ENCODE assay signal across 1 cellular context in the genomic region with DNA sequence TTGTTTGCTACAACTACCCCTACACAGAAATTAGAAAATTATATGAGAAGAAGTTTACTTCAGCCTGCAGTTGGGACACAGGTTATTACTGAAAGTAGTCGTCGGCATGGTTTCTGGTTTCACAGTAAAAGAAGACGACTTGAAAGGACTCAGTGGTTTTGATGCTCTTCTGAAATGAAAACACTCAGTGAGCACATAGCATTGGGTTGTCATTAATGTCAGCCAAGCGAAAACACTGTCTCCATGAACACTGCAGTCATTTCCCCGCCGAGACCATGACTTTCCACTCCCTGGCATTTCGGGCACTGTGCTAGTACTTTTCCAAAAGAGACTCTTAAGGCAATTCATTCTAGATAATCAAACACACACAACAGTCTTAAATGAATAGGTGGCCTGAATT.
TF ChIP-seq lines count a peak whose summit lies in the region.

No MANE protein-coding gene starts in this region.

TF ChIP-seq in GM12878, 131 proteins besides CTCF, POLR2A, EP300 and RAD21 (continued from another document and continues in another):
- TF ChIP-seq, protein P1, sequence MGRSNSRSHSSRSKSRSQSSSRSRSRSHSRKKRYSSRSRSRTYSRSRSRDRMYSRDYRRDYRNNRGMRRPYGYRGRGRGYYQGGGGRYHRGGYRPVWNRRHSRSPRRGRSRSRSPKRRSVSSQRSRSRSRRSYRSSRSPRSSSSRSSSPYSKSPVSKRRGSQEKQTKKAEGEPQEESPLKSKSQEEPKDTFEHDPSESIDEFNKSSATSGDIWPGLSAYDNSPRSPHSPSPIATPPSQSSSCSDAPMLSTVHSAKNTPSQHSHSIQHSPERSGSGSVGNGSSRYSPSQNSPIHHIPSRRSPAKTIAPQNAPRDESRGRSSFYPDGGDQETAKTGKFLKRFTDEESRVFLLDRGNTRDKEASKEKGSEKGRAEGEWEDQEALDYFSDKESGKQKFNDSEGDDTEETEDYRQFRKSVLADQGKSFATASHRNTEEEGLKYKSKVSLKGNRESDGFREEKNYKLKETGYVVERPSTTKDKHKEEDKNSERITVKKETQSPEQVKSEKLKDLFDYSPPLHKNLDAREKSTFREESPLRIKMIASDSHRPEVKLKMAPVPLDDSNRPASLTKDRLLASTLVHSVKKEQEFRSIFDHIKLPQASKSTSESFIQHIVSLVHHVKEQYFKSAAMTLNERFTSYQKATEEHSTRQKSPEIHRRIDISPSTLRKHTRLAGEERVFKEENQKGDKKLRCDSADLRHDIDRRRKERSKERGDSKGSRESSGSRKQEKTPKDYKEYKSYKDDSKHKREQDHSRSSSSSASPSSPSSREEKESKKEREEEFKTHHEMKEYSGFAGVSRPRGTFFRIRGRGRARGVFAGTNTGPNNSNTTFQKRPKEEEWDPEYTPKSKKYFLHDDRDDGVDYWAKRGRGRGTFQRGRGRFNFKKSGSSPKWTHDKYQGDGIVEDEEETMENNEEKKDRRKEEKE (IDR thresholded peaks at IDR 0.05) = no peak
- TF ChIP-seq POLR2AphosphoS2 (IDR thresholded peaks at IDR 0.05; ENCODE audit: low read depth, low read length) = no peak
- TF ChIP-seq RCOR1 (conservative IDR thresholded peaks at IDR 0.05; ENCODE audit: low read depth, low read length) = no peak
- TF ChIP-seq ELK1 (IDR thresholded peaks at IDR 0.05; ENCODE audit: low read depth, low read length) = no peak
- no peak for TF ChIP-seq NR2C2 (IDR thresholded peaks at IDR 0.05; ENCODE audit: borderline replicate concordance, control insufficient read depth, insufficient read length, low read depth)
- TF ChIP-seq CBX5 (IDR thresholded peaks at IDR 0.05; ENCODE audit: low read depth) = no peak
- TF ChIP-seq RB1 (IDR thresholded peaks at IDR 0.05; ENCODE audit: borderline replicate concordance) = 0 out of 2 replicates have a peak, but pooled peaks have one; percentile 45
- TF ChIP-seq, protein P2, sequence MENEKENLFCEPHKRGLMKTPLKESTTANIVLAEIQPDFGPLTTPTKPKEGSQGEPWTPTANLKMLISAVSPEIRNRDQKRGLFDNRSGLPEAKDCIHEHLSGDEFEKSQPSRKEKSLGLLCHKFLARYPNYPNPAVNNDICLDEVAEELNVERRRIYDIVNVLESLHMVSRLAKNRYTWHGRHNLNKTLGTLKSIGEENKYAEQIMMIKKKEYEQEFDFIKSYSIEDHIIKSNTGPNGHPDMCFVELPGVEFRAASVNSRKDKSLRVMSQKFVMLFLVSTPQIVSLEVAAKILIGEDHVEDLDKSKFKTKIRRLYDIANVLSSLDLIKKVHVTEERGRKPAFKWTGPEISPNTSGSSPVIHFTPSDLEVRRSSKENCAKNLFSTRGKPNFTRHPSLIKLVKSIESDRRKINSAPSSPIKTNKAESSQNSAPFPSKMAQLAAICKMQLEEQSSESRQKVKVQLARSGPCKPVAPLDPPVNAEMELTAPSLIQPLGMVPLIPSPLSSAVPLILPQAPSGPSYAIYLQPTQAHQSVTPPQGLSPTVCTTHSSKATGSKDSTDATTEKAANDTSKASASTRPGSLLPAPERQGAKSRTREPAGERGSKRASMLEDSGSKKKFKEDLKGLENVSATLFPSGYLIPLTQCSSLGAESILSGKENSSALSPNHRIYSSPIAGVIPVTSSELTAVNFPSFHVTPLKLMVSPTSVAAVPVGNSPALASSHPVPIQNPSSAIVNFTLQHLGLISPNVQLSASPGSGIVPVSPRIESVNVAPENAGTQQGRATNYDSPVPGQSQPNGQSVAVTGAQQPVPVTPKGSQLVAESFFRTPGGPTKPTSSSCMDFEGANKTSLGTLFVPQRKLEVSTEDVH (IDR thresholded peaks at IDR 0.05; ENCODE audit: low read depth, partially characterized antibody) = no peak
- no peak for TF ChIP-seq SMAD5 (IDR thresholded peaks at IDR 0.05; ENCODE audit: low read depth)
- no peak for TF ChIP-seq LARP7 (IDR thresholded peaks at IDR 0.05)
- 0 out of 2 replicates have a peak, but pooled peaks have one; percentile 24 for TF ChIP-seq POLR2AphosphoS5 (IDR thresholded peaks at IDR 0.05; ENCODE audit: low read length)
- no peak for TF ChIP-seq MLLT1 (IDR thresholded peaks at IDR 0.05)
- TF ChIP-seq JUND (IDR thresholded peaks at IDR 0.05; ENCODE audit: low read depth, low read length) = 0 out of 2 replicates have a peak, but pooled peaks have one; percentile 9
- TF ChIP-seq NKRF (conservative IDR thresholded peaks at IDR 0.05) = 0 out of 2 replicates have a peak, but pooled peaks have one; percentile 18
- TF ChIP-seq BRCA1 (IDR thresholded peaks at IDR 0.05; ENCODE audit: low read depth, low read length) = no peak
- no peak for TF ChIP-seq SUZ12 (IDR thresholded peaks at IDR 0.05; ENCODE audit: unreplicated experiment)
- TF ChIP-seq ZNF622 (IDR thresholded peaks at IDR 0.05) = no peak
- TF ChIP-seq NRF1 (conservative IDR thresholded peaks at IDR 0.05; ENCODE audit: low read depth, low read length) = no peak
- no peak for TF ChIP-seq BMI1 (IDR thresholded peaks at IDR 0.05; ENCODE audit: borderline replicate concordance)
- TF ChIP-seq REST (IDR thresholded peaks at IDR 0.05; ENCODE audit: low read depth, low read length) = no peak
- no peak for TF ChIP-seq CBX3 (IDR thresholded peaks at IDR 0.05; ENCODE audit: borderline replicate concordance, low read depth)
- TF ChIP-seq CBFB (IDR thresholded peaks at IDR 0.05; ENCODE audit: low read depth) = peak; percentile 60; the same call in 1 of the 2 replicates
- no peak for TF ChIP-seq SPI1 (IDR thresholded peaks at IDR 0.05; ENCODE audit: borderline replicate concordance, insufficient read depth, low read depth, low read length)
- no peak for TF ChIP-seq USF2 (IDR thresholded peaks at IDR 0.05; ENCODE audit: borderline replicate concordance, low read depth, low read length)
- no peak for TF ChIP-seq WRNIP1 (IDR thresholded peaks at IDR 0.05; ENCODE audit: borderline replicate concordance, low read depth, low read length)
- TF ChIP-seq ZNF384 (IDR thresholded peaks at IDR 0.05; ENCODE audit: borderline replicate concordance, low read depth, low read length) = no peak
- TF ChIP-seq EZH2 (IDR thresholded peaks at IDR 0.05; ENCODE audit: borderline replicate concordance, control insufficient read depth, low read depth, low read length) = no peak
- no peak for TF ChIP-seq NFXL1 (IDR thresholded peaks at IDR 0.05; ENCODE audit: borderline replicate concordance)
- TF ChIP-seq, protein P3, sequence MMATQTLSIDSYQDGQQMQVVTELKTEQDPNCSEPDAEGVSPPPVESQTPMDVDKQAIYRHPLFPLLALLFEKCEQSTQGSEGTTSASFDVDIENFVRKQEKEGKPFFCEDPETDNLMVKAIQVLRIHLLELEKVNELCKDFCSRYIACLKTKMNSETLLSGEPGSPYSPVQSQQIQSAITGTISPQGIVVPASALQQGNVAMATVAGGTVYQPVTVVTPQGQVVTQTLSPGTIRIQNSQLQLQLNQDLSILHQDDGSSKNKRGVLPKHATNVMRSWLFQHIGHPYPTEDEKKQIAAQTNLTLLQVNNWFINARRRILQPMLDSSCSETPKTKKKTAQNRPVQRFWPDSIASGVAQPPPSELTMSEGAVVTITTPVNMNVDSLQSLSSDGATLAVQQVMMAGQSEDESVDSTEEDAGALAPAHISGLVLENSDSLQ (IDR thresholded peaks at IDR 0.05) = peak; percentile 52; the same call in 1 of the 2 replicates
- no peak for TF ChIP-seq USF1 (IDR thresholded peaks at IDR 0.05; ENCODE audit: borderline replicate concordance, extremely low read length, insufficient read depth, low read depth, low read length)
- TF ChIP-seq NR2C1 (IDR thresholded peaks at IDR 0.05) = no peak
- TF ChIP-seq, protein P4, sequence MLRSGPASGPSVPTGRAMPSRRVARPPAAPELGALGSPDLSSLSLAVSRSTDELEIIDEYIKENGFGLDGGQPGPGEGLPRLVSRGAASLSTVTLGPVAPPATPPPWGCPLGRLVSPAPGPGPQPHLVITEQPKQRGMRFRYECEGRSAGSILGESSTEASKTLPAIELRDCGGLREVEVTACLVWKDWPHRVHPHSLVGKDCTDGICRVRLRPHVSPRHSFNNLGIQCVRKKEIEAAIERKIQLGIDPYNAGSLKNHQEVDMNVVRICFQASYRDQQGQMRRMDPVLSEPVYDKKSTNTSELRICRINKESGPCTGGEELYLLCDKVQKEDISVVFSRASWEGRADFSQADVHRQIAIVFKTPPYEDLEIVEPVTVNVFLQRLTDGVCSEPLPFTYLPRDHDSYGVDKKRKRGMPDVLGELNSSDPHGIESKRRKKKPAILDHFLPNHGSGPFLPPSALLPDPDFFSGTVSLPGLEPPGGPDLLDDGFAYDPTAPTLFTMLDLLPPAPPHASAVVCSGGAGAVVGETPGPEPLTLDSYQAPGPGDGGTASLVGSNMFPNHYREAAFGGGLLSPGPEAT (IDR thresholded peaks at IDR 0.05; ENCODE audit: low read depth) = peak; percentile 64; the same call in 1 of the 2 replicates
- no peak for TF ChIP-seq ESRRA (IDR thresholded peaks at IDR 0.05; ENCODE audit: low read length)
- TF ChIP-seq YY1 (IDR thresholded peaks at IDR 0.05; ENCODE audit: low read depth, low read length) = peak; percentile 59; the same call in 1 of the 2 replicates
- TF ChIP-seq, protein P5, sequence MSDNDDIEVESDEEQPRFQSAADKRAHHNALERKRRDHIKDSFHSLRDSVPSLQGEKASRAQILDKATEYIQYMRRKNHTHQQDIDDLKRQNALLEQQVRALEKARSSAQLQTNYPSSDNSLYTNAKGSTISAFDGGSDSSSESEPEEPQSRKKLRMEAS (IDR thresholded peaks at IDR 0.05; ENCODE audit: low read depth, low read length) = no peak
